8 cellular contexts compared by ENCODE assay signal in genomic region chr5:172773481-172774469, GRCh38. TPM values are rescaled to one million over a fixed set of nuclear protein-coding genes. Genes with fewer than 3 reads are reported as not detected.
DNase-seq lines count a peak whose midpoint lies in the region; ATAC-seq and TF ChIP-seq lines count a peak whose summit lies in the region.

No MANE protein-coding gene starts in this region.

- H3K4me1 Mint-ChIP-seq in CD8-positive, alpha-beta T cell (ENCODE audit: low read depth), result peaks cover 56% of the 10 kb centered on the region
- peaks cover 59 to 72% (median 64%) of the 10 kb centered on the region in 3 donors for H3K4me1 Mint-ChIP-seq in T-cell

- peaks cover 22% of the 10 kb centered on the region for H3K36me3 Mint-ChIP-seq in CD8-positive, alpha-beta T cell
- H3K36me3 Mint-ChIP-seq in T-cell, result peaks cover 9% of the 10 kb centered on the region

- peaks cover 5% of the 10 kb centered on the region for H3K36me3 ChIP-seq in CD8-positive, alpha-beta T cell (ENCODE audit: insufficient read depth, low read length)
- peaks cover 2 to 8% of the 10 kb centered on the region in 2 donors for H3K36me3 ChIP-seq in esophagus (ENCODE audit: control insufficient read depth in 2 of 2, insufficient read depth in 2 of 2, low read length in 1 of 2)
- H3K36me3 ChIP-seq in rectal smooth muscle tissue (ENCODE audit: control insufficient read depth, insufficient read depth, low read length), result peaks cover 14% of the 10 kb centered on the region

- H3K27ac ChIP-seq in CD8-positive, alpha-beta T cell (ENCODE audit: low read depth, low read length), result no peak overlapping the region
- peak overlapping the region; percentile 78 to 87 for H3K27ac ChIP-seq in esophagus (ENCODE audit: low read depth in 2 of 2, low read length in 1 of 2)
- H3K27ac ChIP-seq in rectal smooth muscle tissue (ENCODE audit: low read depth, low read length), result peak overlapping the region; percentile 99

- peak overlapping the region; percentile 98 for H3K27ac Mint-ChIP-seq in CD8-positive, alpha-beta T cell
- peak overlapping the region; percentile 99 for H3K27ac Mint-ChIP-seq in T-cell

- H3K9me3 Mint-ChIP-seq in CD8-positive, alpha-beta T cell, result no peaks in the 10 kb centered on the region
- H3K9me3 Mint-ChIP-seq in T-cell, result no peaks in the 10 kb centered on the region

- no peak for TF ChIP-seq CTCF in CD8-positive, alpha-beta T cell (IDR thresholded peaks at IDR 0.05)

- intact Hi-C loops in CD8-positive, alpha-beta T cell (cut with DNase I, micrococcal nuclease), result loop anchor here (2.0 to 10.0 kb wide), 6 partner anchors 33 to 1379 kb away; partner anchors contain the start of genes BNIP1 (in 1 of the 2) and ERGIC1 (in 1 of the 2)

- H3K27me3 ChIP-seq in CD8-positive, alpha-beta T cell (ENCODE audit: insufficient read depth, low read length), result no peaks in the 10 kb centered on the region
- H3K27me3 ChIP-seq in esophagus (ENCODE audit: control insufficient read depth in 1 of 2, insufficient read depth in 2 of 2, low read length in 2 of 2) (no peaks in the 10 kb centered on the region), rectal smooth muscle tissue (ENCODE audit: control insufficient read depth, insufficient read depth, low read length) (no peaks in the 10 kb centered on the region)

- no peak overlapping the region for H3K4me3 ChIP-seq in CD8-positive, alpha-beta T cell (ENCODE audit: low read depth, low read length)
- no peak overlapping the region for H3K4me3 ChIP-seq in esophagus (ENCODE audit: low read depth in 1 of 2, low read length in 2 of 2)
- H3K4me3 ChIP-seq in rectal smooth muscle tissue (ENCODE audit: low read length), result no peak overlapping the region

- peaks cover 45% of the 10 kb centered on the region for H3K4me1 ChIP-seq in CD8-positive, alpha-beta T cell (ENCODE audit: insufficient read depth, low read length)
- peaks cover 2 to 9% of the 10 kb centered on the region in 2 donors for H3K4me1 ChIP-seq in esophagus (ENCODE audit: control insufficient read depth in 2 of 2, insufficient read depth in 2 of 2, low read length in 1 of 2)
- H3K4me1 ChIP-seq in rectal smooth muscle tissue (ENCODE audit: control insufficient read depth, insufficient read depth, low read length), result peaks cover 20% of the 10 kb centered on the region

- CTCF ChIA-PET in CD8-positive, alpha-beta T cell (lab: Charles Lee), result interaction anchor here (1.5 to 7.2 kb wide), 6 partner anchors 8 to 160 kb away, joined by 3 to 75 read pairs (median 18); no protein-coding TSS in a partner anchor
- CTCF ChIA-PET in T-cell (lab: Charles Lee), result interaction anchor here (0.9 to 2.2 kb wide), 5 partner anchors 34 to 159 kb away, joined by 3 to 17 read pairs (median 11); no protein-coding TSS in a partner anchor

- H3K9ac ChIP-seq in rectal smooth muscle tissue (ENCODE audit: low read length), result no peak overlapping the region

- POLR2A ChIA-PET in CD8-positive, alpha-beta T cell (lab: Charles Lee), result interaction anchor here (1.1 to 2.9 kb wide), 3 partner anchors 8 to 185 kb away, joined by 4 to 12 read pairs (median 4); partner anchors contain the start of gene RPL26L1
- POLR2A ChIA-PET in T-cell (lab: Charles Lee), result interaction anchor here in 1 of 2 donors (1.1 to 2.6 kb wide), 2 partner anchors 9 to 34 kb away, joined by 4 to 39 read pairs; no protein-coding TSS in a partner anchor

- no peaks in the 10 kb centered on the region for H3K27me3 Mint-ChIP-seq in CD8-positive, alpha-beta T cell (ENCODE audit: low read depth)
- no peaks in the 10 kb centered on the region for H3K27me3 Mint-ChIP-seq in T-cell

- no peak for ATAC-seq in CD8-positive, alpha-beta T cell
- no peak for ATAC-seq in T-cell (replicated peaks in 1 of 4)
- no peak for ATAC-seq in GM21367 (IDR thresholded peaks at IDR 0.05; ENCODE audit: unreplicated experiment)
- no peak for ATAC-seq in HG03571 (IDR thresholded peaks at IDR 0.05; ENCODE audit: unreplicated experiment)

- H3K9me3 ChIP-seq in CD8-positive, alpha-beta T cell (ENCODE audit: low read length), result no peaks in the 10 kb centered on the region
- H3K9me3 ChIP-seq in esophagus (ENCODE audit: control insufficient read depth in 2 of 2, insufficient read depth in 1 of 2, low read depth in 1 of 2, low read length in 1 of 2), result no peaks in the 10 kb centered on the region

- DNase-seq in CD8-positive, alpha-beta T cell, result no peak
- DNase-seq in T-cell, result no peak
- DNase-seq in NCI-H510A treated with DMSO at 0.1 percent for 48 hours (lab: John Stamatoyannopoulos, UW), result no peak
- DNase-seq in NK-92 (lab: John Stamatoyannopoulos, UW; ENCODE audit: unreplicated experiment), result no peak

- WGBS in esophagus, 2 donors, result 77 to 90% methylated on average over 11 of the region's 11 CpGs

- peak overlapping the region; percentile 95 for H3K4me3 Mint-ChIP-seq in CD8-positive, alpha-beta T cell
- peak overlapping the region; percentile 47 to 93 (median 87) for H3K4me3 Mint-ChIP-seq in T-cell

RNA-seq across cellular contexts. Expression of gene DUSP1, which starts 2.8 kb away (rescaled TPM):
- 100 to 1,000 TPM; 745 to 767 TPM for total RNA-seq in CD8-positive, alpha-beta T cell
- 1,000 to 10,000 TPM in 2 of 5 donors, 10 to 100 TPM in 3; 22.6 to 1,564 (median 28.9) TPM for total RNA-seq in T-cell
- 100 to 1,000 TPM in 1 of 2 donors, 10 to 100 TPM in 1; 90.4 to 129 TPM for polyA plus RNA-seq in esophagus
